ENCODE assay signal across 20 cellular contexts in the genomic region with DNA sequence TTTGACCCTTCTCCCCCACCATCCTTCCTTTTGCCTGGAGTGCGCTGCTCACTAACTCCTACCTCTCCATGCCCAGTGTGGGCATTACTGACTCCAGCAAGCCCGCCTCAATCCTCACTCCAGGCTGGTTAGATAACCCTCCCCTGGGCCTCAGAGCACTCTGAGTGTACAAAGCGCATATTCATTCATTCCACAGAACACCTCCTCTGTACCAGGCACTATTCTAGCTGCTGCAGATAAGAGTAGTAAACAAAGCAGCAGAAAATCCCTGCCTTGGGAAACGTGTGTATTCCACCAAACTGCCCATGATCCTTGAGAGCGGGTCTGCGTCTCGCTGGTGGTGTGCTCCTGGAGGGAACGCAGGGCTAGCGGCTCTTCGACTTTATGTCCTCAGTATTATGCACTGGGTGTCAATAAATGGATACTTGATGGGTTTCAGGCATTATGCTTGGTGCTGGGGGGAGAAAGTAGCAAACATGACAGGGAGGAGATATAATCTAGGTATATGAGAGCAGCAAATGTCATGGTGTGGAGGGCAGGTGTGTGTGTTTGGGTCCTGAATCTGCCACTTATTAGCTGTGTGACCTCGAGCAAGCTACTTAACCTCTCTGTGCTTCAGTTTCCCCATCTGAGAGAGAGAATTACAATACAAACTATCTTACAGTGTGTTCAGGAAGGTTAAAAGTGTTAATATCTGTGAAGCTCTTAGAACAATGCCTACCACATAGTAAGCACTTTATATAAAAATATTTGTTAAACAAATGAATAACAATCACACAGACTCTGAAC. TPM values are rescaled to one million over a fixed set of nuclear protein-coding genes. Genes with fewer than 3 reads are reported as not detected.
"Had no signal": no experiment of that assay in that cellular context is flagged by ENCODE, and none has a peak within 500 bp of the region (broad histone marks: within the 10 kb centered on the region; RNA-seq: fewer than 3 reads in every experiment).

No MANE protein-coding gene starts in this region.

- H3K36me3 ChIP-seq: ascending aorta, gastrocnemius medialis, heart left ventricle, left lung, right atrium auricular region had no signal

- H3K4me3 Mint-ChIP-seq: activated T-helper 17 cell treated with anti-CD3 and anti-CD28 coated beads, Interleukin-2, amount 50 U/mL, for 72 hours; endodermal cell; naive thymus-derived CD8-positive, alpha-beta T cell; stimulated activated naive CD8-positive, alpha-beta T cell treated with anti-CD3 and anti-CD28 coated beads, Interleukin-15, amount 100 ng/mL, for 72 hours; T-cell had no signal

- DNase-seq: activated CD4-positive, alpha-beta T cell treated with anti-CD3 and anti-CD28 coated beads, Interleukin-2, amount 50 U/mL, for 48 hours; activated naive CD4-positive, alpha-beta T cell treated with Interleukin-2 at 50 U/mL for 16 hours; dorsolateral prefrontal cortex; endodermal cell; erythroblast; gastrocnemius medialis; heart left ventricle; left lung; mammary epithelial cell; naive thymus-derived CD8-positive, alpha-beta T cell; stimulated activated naive CD8-positive, alpha-beta T cell treated with anti-CD3 and anti-CD28 coated beads, Interleukin-15, amount 100 ng/mL, for 72 hours; T-cell had no signal

- ATAC-seq: activated T-helper 17 cell treated with anti-CD3 and anti-CD28 coated beads, Interleukin-2, amount 50 U/mL, for 72 hours; gastrocnemius medialis; heart left ventricle; left lung; naive thymus-derived CD8-positive, alpha-beta T cell; stimulated activated naive CD8-positive, alpha-beta T cell treated with anti-CD3 and anti-CD28 coated beads, Interleukin-15, amount 100 ng/mL, for 72 hours; T-cell had no signal

- H3K27ac Mint-ChIP-seq: activated T-helper 17 cell treated with anti-CD3 and anti-CD28 coated beads, Interleukin-2, amount 50 U/mL, for 72 hours; endodermal cell; stimulated activated naive CD8-positive, alpha-beta T cell treated with anti-CD3 and anti-CD28 coated beads, Interleukin-15, amount 100 ng/mL, for 72 hours; T-cell had no signal

- H3K36me3 Mint-ChIP-seq: naive thymus-derived CD8-positive, alpha-beta T cell; T-cell had no signal

- H3K9me3 Mint-ChIP-seq: activated T-helper 17 cell treated with anti-CD3 and anti-CD28 coated beads, Interleukin-2, amount 50 U/mL, for 72 hours; endodermal cell; naive thymus-derived CD8-positive, alpha-beta T cell; stimulated activated naive CD8-positive, alpha-beta T cell treated with anti-CD3 and anti-CD28 coated beads, Interleukin-15, amount 100 ng/mL, for 72 hours; T-cell had no signal

- H3K4me1 ChIP-seq: ascending aorta, gastrocnemius medialis, left lung, right atrium auricular region had no signal

- H3K9me3 ChIP-seq: ascending aorta, gastrocnemius medialis, heart left ventricle, left lung, right atrium auricular region had no signal

- H3K27ac ChIP-seq: ascending aorta, gastrocnemius medialis, heart left ventricle, left lung, right atrium auricular region, VCaP had no signal

- H3K27me3 ChIP-seq: ascending aorta, dorsolateral prefrontal cortex, right atrium auricular region had no signal

- H3K4me1 Mint-ChIP-seq: activated T-helper 17 cell treated with anti-CD3 and anti-CD28 coated beads, Interleukin-2, amount 50 U/mL, for 72 hours; stimulated activated naive CD8-positive, alpha-beta T cell treated with anti-CD3 and anti-CD28 coated beads, Interleukin-15, amount 100 ng/mL, for 72 hours; T-cell had no signal

- H3K4me3 ChIP-seq: ascending aorta, gastrocnemius medialis, heart left ventricle, left lung, right atrium auricular region, smooth muscle cell had no signal

RNA-seq across cellular contexts. Expression of a gene that starts 3.0 kb away (rescaled TPM):
- total RNA-seq: activated T-helper 17 cell treated with anti-CD3 and anti-CD28 coated beads, Interleukin-2, amount 50 U/mL, for 72 hours; ascending aorta; bronchial epithelial cell; gastrocnemius medialis; heart left ventricle; left lung; mammary epithelial cell; mucosa of gallbladder; naive thymus-derived CD8-positive, alpha-beta T cell; right atrium auricular region; smooth muscle cell; T-cell had no signal
- polyA plus RNA-seq: heart left ventricle; mammary epithelial cell; naive thymus-derived CD8-positive, alpha-beta T cell; smooth muscle cell had no signal

RNA-seq across cellular contexts. Expression of a gene that starts 27.9 kb away (rescaled TPM):
- total RNA-seq: activated T-helper 17 cell treated with anti-CD3 and anti-CD28 coated beads, Interleukin-2, amount 50 U/mL, for 72 hours; ascending aorta; bronchial epithelial cell; endodermal cell; gastrocnemius medialis; heart left ventricle; left lung; mammary epithelial cell; mucosa of gallbladder; naive thymus-derived CD8-positive, alpha-beta T cell; right atrium auricular region; smooth muscle cell; T-cell had no signal
- polyA plus RNA-seq: heart left ventricle; mammary epithelial cell; naive thymus-derived CD8-positive, alpha-beta T cell; smooth muscle cell; thymus had no signal
